Comparison of ENCODE assay signal across 9 cellular contexts in genomic region chr7:50281680-50282445, GRCh38. TPM values are rescaled to one million over a fixed set of nuclear protein-coding genes. Genes with fewer than 3 reads are reported as not detected.
DNase-seq lines count a peak whose midpoint lies in the region; ATAC-seq and TF ChIP-seq lines count a peak whose summit lies in the region.
"Had no signal": no experiment of that assay in that cellular context is flagged by ENCODE, and none has a peak within 500 bp of the region (broad histone marks: within the 10 kb centered on the region; RNA-seq: fewer than 3 reads in every experiment).

No MANE protein-coding gene starts in this region.

- intact Hi-C loops in mucosa of descending colon (cut with DNase I, micrococcal nuclease) = no loop called here

- no peak for TF ChIP-seq CTCF in MM.1S (IDR thresholded peaks at IDR 0.05; ENCODE audit: low read length)
- no peak for TF ChIP-seq CTCF in mucosa of descending colon (IDR thresholded peaks at IDR 0.05)

- WGBS in GM23248 (ENCODE audit: low coverage in 1 of 2, low lambda C conversion rate in 2 of 2, missing lambda C conversion rate in 2 of 2), 2 experiments = 3 to 5% methylated on average over 11 to 12 of the region's 12 CpGs

- H3F3A ChIP-seq in GM23248 (ENCODE audit: insufficient read depth) (no peaks in the 10 kb centered on the region), MM.1S (ENCODE audit: insufficient read depth, low read length) (peaks cover 12% of the 10 kb centered on the region)

- no peak overlapping the region for H3K4me2 ChIP-seq in GM23248 (ENCODE audit: unreplicated experiment)
- peak overlapping the region; percentile 86 for H3K4me2 ChIP-seq in MM.1S (ENCODE audit: low read depth, low read length)

- H3K9me3 ChIP-seq in GM23248 (ENCODE audit: low read depth) (no peaks in the 10 kb centered on the region), MM.1S (replicated peaks; ENCODE audit: insufficient read depth, low read length) (no peaks in the 10 kb centered on the region), mucosa of descending colon (no peaks in the 10 kb centered on the region)

- H4K20me1 ChIP-seq in GM23248 (ENCODE audit: insufficient read depth) (no peaks in the 10 kb centered on the region), MM.1S (ENCODE audit: insufficient read depth, low read length) (no peaks in the 10 kb centered on the region)

- H3K4me1 ChIP-seq in GM23248 (ENCODE audit: insufficient read depth) (no peaks in the 10 kb centered on the region), MM.1S (ENCODE audit: low read length) (peaks cover 14% of the 10 kb centered on the region), mucosa of descending colon (ENCODE audit: low read depth) (no peaks in the 10 kb centered on the region)

- DNase-seq in GM23248 (no peak), MM.1S (peak; percentile 77), mucosa of descending colon (no peak), SK-N-DZ (ENCODE audit: low spot score) (no peak), C1 segment of cervical spinal cord (lab: John Stamatoyannopoulos, UW) (no peak), DMS53 (lab: John Stamatoyannopoulos, UW) (no peak), kidney tubule cell (ENCODE audit: low spot score) (no peak)

- H3K9me2 ChIP-seq in GM23248 (ENCODE audit: insufficient read depth) = no peaks in the 10 kb centered on the region
- no peaks in the 10 kb centered on the region for H3K9me2 ChIP-seq in MM.1S (replicated peaks; ENCODE audit: insufficient read depth, low read length)

- no peaks in the 10 kb centered on the region for H3K36me3 ChIP-seq in GM23248 (ENCODE audit: low read depth)
- H3K36me3 ChIP-seq in MM.1S (replicated peaks; ENCODE audit: insufficient read depth, low read length) = no peaks in the 10 kb centered on the region
- H3K36me3 ChIP-seq in mucosa of descending colon (ENCODE audit: low read depth) = no peaks in the 10 kb centered on the region

- H3K27ac ChIP-seq in GM23248 (no peak overlapping the region), MM.1S (ENCODE audit: low read length) (peak overlapping the region; percentile 73)

- H2AFZ ChIP-seq in GM23248 (0 out of 2 replicates have a peak overlapping the region, but pooled peaks have one; percentile 38), MM.1S (ENCODE audit: low read length) (peak overlapping the region; percentile 59)

- H3K9ac ChIP-seq in GM23248 (no peak overlapping the region), MM.1S (ENCODE audit: low read length) (peak overlapping the region; percentile 16; the same call in 1 of the 2 replicates)

- H3K79me2 ChIP-seq in GM23248 (ENCODE audit: insufficient read depth) (no peaks in the 10 kb centered on the region), MM.1S (ENCODE audit: low read length) (no peaks in the 10 kb centered on the region)

- ATAC-seq in GM18861 (IDR thresholded peaks at IDR 0.05; ENCODE audit: unreplicated experiment) (peak; percentile 93), mucosa of descending colon (peak; percentile 77)

- no peak overlapping the region for H3K4me3 ChIP-seq in GM23248
- peak overlapping the region; percentile 47 for H3K4me3 ChIP-seq in MM.1S (ENCODE audit: low read length)
- H3K4me3 ChIP-seq in mucosa of descending colon = no peak overlapping the region

- H3K27me3 ChIP-seq in GM23248 (replicated peaks; ENCODE audit: insufficient read depth) (no peaks in the 10 kb centered on the region), MM.1S (replicated peaks; ENCODE audit: insufficient read depth, low read length) (no peaks in the 10 kb centered on the region)

- in situ Hi-C loops in GM23248 (cut with MboI) = no loop called here

RNA-seq across cellular contexts. Expression of gene IKZF1, which starts 22.7 kb away (rescaled TPM):
- not detected in 2 replicates for total RNA-seq in GM23248 (2014; rRNA removed; shearing (Covaris generic))
- 0.06 TPM in 1 of 2 replicates, not detected in the other for polyA plus RNA-seq in GM23248 (2016; fragmentation: Nextera tagmentation; extraction: Ambion mirVana)
- total RNA-seq in mucosa of descending colon = 10 to 100 TPM in 1 of 3 donors, 1 to 10 TPM in 2; 7.8 to 14.9 (median 8.8) TPM
- not detected in 2 replicates for polyA plus RNA-seq in SK-N-DZ (2014; cell fraction: cytosol; rRNA removed)
- polyA plus RNA-seq in SK-N-DZ (2014; cell fraction: nucleus; rRNA removed) = not detected in 2 replicates
- total RNA-seq: RPMI7951 had no signal
